In genomic region chr17:4852504-4853075, GRCh38 we compare ENCODE assay signal across 1 cellular context.
TF ChIP-seq lines count a peak whose summit lies in the region.

No MANE protein-coding gene starts in this region.

TF ChIP-seq in HepG2, 621 proteins besides CTCF, POLR2A, EP300 and RAD21:
- TF ChIP-seq ZNF17 (CRISPR knock-in tag; IDR thresholded peaks at IDR 0.05): no peak
- TF ChIP-seq IKZF1 (IDR thresholded peaks at IDR 0.05): no peak
- no peak for TF ChIP-seq JARID2 (CRISPR knock-in tag; IDR thresholded peaks at IDR 0.05; ENCODE audit: insufficient replicate concordance)
